24 cellular contexts compared by ENCODE assay signal in the genomic region with DNA sequence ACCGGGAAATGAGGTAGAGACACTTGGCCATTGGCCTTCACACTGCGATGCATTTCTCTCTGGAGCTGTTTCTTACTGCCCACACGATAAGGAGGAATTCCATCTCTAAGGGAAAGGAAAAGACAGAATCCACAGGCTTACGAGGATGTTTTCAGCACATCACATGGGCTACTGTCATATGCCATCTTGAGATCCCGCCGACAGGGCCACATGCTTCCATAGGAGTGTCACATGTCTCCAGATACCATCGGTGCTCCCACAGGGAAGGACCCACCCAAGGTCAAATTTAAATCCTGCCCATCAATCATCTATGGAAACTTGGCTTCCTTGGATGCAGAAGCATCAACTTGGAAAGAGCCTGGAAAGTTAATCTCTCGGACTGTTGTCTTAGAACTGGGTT. TPM values are rescaled to one million over a fixed set of nuclear protein-coding genes. Genes with fewer than 3 reads are reported as not detected.
DNase-seq lines count a peak whose midpoint lies in the region; ATAC-seq, FAIRE-seq and TF ChIP-seq lines count a peak whose summit lies in the region.
"Had no signal": no experiment of that assay in that cellular context is flagged by ENCODE, and none has a peak within 500 bp of the region (broad histone marks: within the 10 kb centered on the region; RNA-seq: fewer than 3 reads in every experiment).

No MANE protein-coding gene starts in this region.

- POLR2A ChIA-PET in CD4-positive, alpha-beta memory T cell (lab: Charles Lee; ENCODE audit: partially characterized antibody), result no interaction called here
- POLR2A ChIA-PET in K562 (lab: Yijun Ruan, JAX), result no interaction called here

- no TSS peak for BruUV-seq in K562 (replicated peaks; lab: Mats Ljungman, UMichigan)

- no peak for TF ChIP-seq CTCF in K562 (IDR thresholded peaks at IDR 0.05 in 2 of 3, conservative IDR thresholded peaks at IDR 0.05 in 1 of 3; ENCODE audit: insufficient read depth in 2 of 3, low read depth in 1 of 3, low read length in 3 of 3)
- TF ChIP-seq CTCF in mesothelial cell of epicardium (IDR thresholded peaks at IDR 0.05; ENCODE audit: unreplicated experiment), result no peak
- no peak for TF ChIP-seq CTCF in gastrocnemius medialis (IDR thresholded peaks at IDR 0.05 in 4 of 5, conservative IDR thresholded peaks at IDR 0.05 in 1 of 5)

- H3K4me2 ChIP-seq in K562 (ENCODE audit: insufficient read depth, low read length), result no peak overlapping the region

- H3K9ac ChIP-seq in K562 (ENCODE audit: insufficient read depth in 1 of 2, low read depth in 2 of 2, low read length in 2 of 2), result no peak overlapping the region

- ATAC-seq in K562, result no peak
- no peak for ATAC-seq in gastrocnemius medialis
- no peak for ATAC-seq in GM19455 (IDR thresholded peaks at IDR 0.05; ENCODE audit: unreplicated experiment)
- ATAC-seq in natural killer cell treated with Interleukin-12 subunit alpha and Interleukin-12 subunit beta and Interleukin-15 and Interleukin-18, amount 100 ng/mL, for 72 hours, result no peak
- no peak for ATAC-seq in HG02884 (IDR thresholded peaks at IDR 0.05; ENCODE audit: unreplicated experiment)

- no peak overlapping the region for H3K4me3 Mint-ChIP-seq in CD4-positive, alpha-beta memory T cell
- H3K4me3 Mint-ChIP-seq in mesothelial cell of epicardium, result no peak overlapping the region
- no peak overlapping the region for H3K4me3 Mint-ChIP-seq in natural killer cell treated with Interleukin-12 subunit alpha and Interleukin-12 subunit beta and Interleukin-15 and Interleukin-18, amount 100 ng/mL, for 72 hours

- no peaks in the 10 kb centered on the region for H3K9me3 ChIP-seq in CD4-positive, alpha-beta memory T cell (ENCODE audit: control insufficient read depth in 1 of 2, low read length in 2 of 2)
- no peaks in the 10 kb centered on the region for H3K9me3 ChIP-seq in K562 (replicated peaks; ENCODE audit: control insufficient read depth, insufficient read depth, low read depth, low read length)
- H3K9me3 ChIP-seq in gastrocnemius medialis, result no peaks in the 10 kb centered on the region
- H3K9me3 ChIP-seq: Peyer's patch, SJCRH30 had no signal

- CTCF ChIA-PET in CD4-positive, alpha-beta memory T cell (lab: Charles Lee; ENCODE audit: partially characterized antibody), result no interaction called here
- CTCF ChIA-PET in K562 (lab: Yijun Ruan, JAX; ENCODE audit: low intra/inter-chr PET ratio), result no interaction called here

- no peak for DNase-seq in CD4-positive, alpha-beta memory T cell
- no peak for DNase-seq in K562 (ENCODE audit: extremely low read depth in 1 of 4, low spot score in 3 of 4)
- no peak for DNase-seq in mesothelial cell of epicardium (ENCODE audit: low spot score in 2 of 2, unreplicated experiment in 2 of 2)
- no peak for DNase-seq in gastrocnemius medialis
- DNase-seq in natural killer cell treated with Interleukin-12 subunit alpha and Interleukin-12 subunit beta and Interleukin-15 and Interleukin-18, amount 100 ng/mL, for 72 hours (ENCODE audit: low spot score), result no peak
- DNase-seq: DMS53, GDM1, H7, IMR-90, Karpas-422, MV-4-11, NCI-H1105 treated with DMSO at 0.1 percent for 48 hours, NCI-H2081, NCI-H2171 treated with DMSO at 0.1 percent for 48 hours, NCI-H524 treated with DMSO at 0.1 percent for 48 hours, NCI-H82, SJCRH30 had no signal

- no peaks in the 10 kb centered on the region for H3K9me3 Mint-ChIP-seq in CD4-positive, alpha-beta memory T cell
- no peaks in the 10 kb centered on the region for H3K9me3 Mint-ChIP-seq in mesothelial cell of epicardium
- no peaks in the 10 kb centered on the region for H3K9me3 Mint-ChIP-seq in natural killer cell treated with Interleukin-12 subunit alpha and Interleukin-12 subunit beta and Interleukin-15 and Interleukin-18, amount 100 ng/mL, for 72 hours

- H3K27me3 Mint-ChIP-seq in CD4-positive, alpha-beta memory T cell, result no peaks in the 10 kb centered on the region
- no peaks in the 10 kb centered on the region for H3K27me3 Mint-ChIP-seq in mesothelial cell of epicardium (ENCODE audit: low read depth)
- H3K27me3 Mint-ChIP-seq in natural killer cell treated with Interleukin-12 subunit alpha and Interleukin-12 subunit beta and Interleukin-15 and Interleukin-18, amount 100 ng/mL, for 72 hours, result peaks cover 4 to 21% of the 10 kb centered on the region in 2 donors

- no peak for TF ChIP-seq EP300 in K562 (IDR thresholded peaks at IDR 0.05; ENCODE audit: low read length)

- no peak overlapping the region for H2AFZ ChIP-seq in K562 (ENCODE audit: low read depth, low read length)

- H3K27ac Mint-ChIP-seq in CD4-positive, alpha-beta memory T cell, result peak overlapping the region in 4 of 7 donors; percentile 1 to 79 (median 20)
- H3K27ac Mint-ChIP-seq in mesothelial cell of epicardium, result peak overlapping the region; percentile 56
- no peak overlapping the region for H3K27ac Mint-ChIP-seq in natural killer cell treated with Interleukin-12 subunit alpha and Interleukin-12 subunit beta and Interleukin-15 and Interleukin-18, amount 100 ng/mL, for 72 hours

- no peaks in the 10 kb centered on the region for H3K27me3 ChIP-seq in CD4-positive, alpha-beta memory T cell (ENCODE audit: insufficient read depth, low read length)
- no peaks in the 10 kb centered on the region; a peak in 1 of 5 replicates for H3K27me3 ChIP-seq in K562 (ENCODE audit: control insufficient read depth in 2 of 2, insufficient read depth in 2 of 2, low read length in 2 of 2)
- no peaks in the 10 kb centered on the region for H3K27me3 ChIP-seq in gastrocnemius medialis
- H3K27me3 ChIP-seq: Peyer's patch, SJCRH30 had no signal

- H3K79me2 ChIP-seq in K562 (ENCODE audit: control insufficient read depth, insufficient read depth, low read length), result peaks cover 35% of the 10 kb centered on the region

- H4K20me1 ChIP-seq in K562 (replicated peaks; ENCODE audit: control insufficient read depth, insufficient read depth, low read length), result no peaks in the 10 kb centered on the region

- in situ Hi-C loops in K562 (cut with MboI) (no loop called here), gastrocnemius medialis (cut with MboI; ENCODE audit: low sequenced_read_pairs in 4 of 4) (no loop called here)

- H3K4me1 ChIP-seq in CD4-positive, alpha-beta memory T cell (ENCODE audit: insufficient read depth, low read length), result peaks cover 22% of the 10 kb centered on the region
- H3K4me1 ChIP-seq in K562 (replicated peaks in 1 of 2; ENCODE audit: control insufficient read depth in 2 of 2, insufficient read depth in 2 of 2, low read length in 2 of 2), result peaks cover 0 to 18% of the 10 kb centered on the region in 2 experiments; a peak in 1 of 5 replicates
- H3K4me1 ChIP-seq in gastrocnemius medialis, result peaks cover 43 to 51% of the 10 kb centered on the region in 2 donors
- H3K4me1 ChIP-seq: SJCRH30 had no signal

- FAIRE-seq in K562 (lab: Jason Lieb, UNC), result no peak
- FAIRE-seq: A204.1, D721Med, HTR-8/SVneo had no signal

- TF ChIP-seq RAD21 in K562 (CRISPR knock-in tag; conservative IDR thresholded peaks at IDR 0.05 in 1 of 2, IDR thresholded peaks at IDR 0.05 in 1 of 2), result no peak

- no peaks in the 10 kb centered on the region for H3K9me1 ChIP-seq in K562 (ENCODE audit: control insufficient read depth, insufficient read depth, low read length)

- H3K36me3 ChIP-seq in CD4-positive, alpha-beta memory T cell (ENCODE audit: insufficient read depth, low read length), result peaks cover 33% of the 10 kb centered on the region
- H3K36me3 ChIP-seq in K562 (ENCODE audit: control insufficient read depth, insufficient read depth, low read length), result peaks cover 13% of the 10 kb centered on the region; the same call in 2 of the 3 replicates
- peaks cover 0 to 28% of the 10 kb centered on the region in 2 donors for H3K36me3 ChIP-seq in gastrocnemius medialis

- intact Hi-C loops in CD4-positive, alpha-beta memory T cell (cut with micrococcal nuclease), result no loop called here
- intact Hi-C loops in K562 (cut with micrococcal nuclease), result no loop called here
- intact Hi-C loops in gastrocnemius medialis (cut with DNase I; ENCODE audit: low total_unique reads), result no loop called here

- H3K4me1 Mint-ChIP-seq in CD4-positive, alpha-beta memory T cell, result peaks cover 24 to 52% (median 36%) of the 10 kb centered on the region in 4 donors
- peaks cover 52% of the 10 kb centered on the region for H3K4me1 Mint-ChIP-seq in mesothelial cell of epicardium
- H3K4me1 Mint-ChIP-seq in natural killer cell treated with Interleukin-12 subunit alpha and Interleukin-12 subunit beta and Interleukin-15 and Interleukin-18, amount 100 ng/mL, for 72 hours (ENCODE audit: low read depth in 2 of 2), result no peaks in the 10 kb centered on the region

- WGBS in K562 (ENCODE audit: insufficient coverage, low coverage, missing lambda C conversion rate), result 23% methylated on average over 8 of the region's 8 CpGs

- TF ChIP-seq POLR2A in K562 (conservative IDR thresholded peaks at IDR 0.05) (no peak), gastrocnemius medialis (IDR thresholded peaks at IDR 0.05) (no peak)

- H3K36me3 Mint-ChIP-seq in CD4-positive, alpha-beta memory T cell, result peaks cover 46 to 61% of the 10 kb centered on the region in 2 donors
- peaks cover 38% of the 10 kb centered on the region for H3K36me3 Mint-ChIP-seq in mesothelial cell of epicardium
- no peaks in the 10 kb centered on the region for H3K36me3 Mint-ChIP-seq in natural killer cell treated with Interleukin-12 subunit alpha and Interleukin-12 subunit beta and Interleukin-15 and Interleukin-18, amount 100 ng/mL, for 72 hours

- H3K4me3 ChIP-seq in CD4-positive, alpha-beta memory T cell (ENCODE audit: low read length in 2 of 2), result no peak overlapping the region
- H3K4me3 ChIP-seq in K562 (no peak overlapping the region), gastrocnemius medialis (no peak overlapping the region)
- H3K4me3 ChIP-seq: Peyer's patch, SJCRH30 had no signal

- no peak overlapping the region for H3K27ac ChIP-seq in CD4-positive, alpha-beta memory T cell (ENCODE audit: low read depth, low read length)
- H3K27ac ChIP-seq in K562 (ENCODE audit: extremely low read depth, low read depth, low read length) (no peak overlapping the region), gastrocnemius medialis (peak overlapping the region in 3 of 4 donors; percentile 18 to 44 (median 34))
- H3K27ac ChIP-seq: C4-2B, Peyer's patch, SJCRH30 had no signal

RNA-seq across cellular contexts. Expression of gene AXIN2, which starts 20.0 kb away (rescaled TPM):
- 10 to 100 TPM; 30.1 to 30.3 TPM for total RNA-seq in CD4-positive, alpha-beta memory T cell
- polyA plus RNA-seq in CD4-positive, alpha-beta memory T cell, result 10 to 100 TPM in 1 of 2 donors, 1 to 10 TPM in 1; 3.4 to 11.8 TPM
- 6.0 and 8.2 TPM in 2 replicates for total RNA-seq in K562 (2011; cell fraction: chromatin; rRNA removed; ENCODE audit: low replicate concordance)
- total RNA-seq in K562 (2011; cell fraction: nucleolus; rRNA removed), result 5.2 and 5.7 TPM in 2 replicates
- 2.6 and 3.2 TPM in 2 replicates for total RNA-seq in K562 (2011; cell fraction: nucleoplasm; rRNA removed)
- total RNA-seq in K562 (2014; rRNA removed) (2.3 and 3.3 TPM in 2 replicates), K562 (2014; rRNA removed; fragmentation: Illumina TruSeq; extraction: Trizol) (1.1 and 1.5 TPM in 2 replicates), K562 (2015; rRNA removed; fragmentation: Illumina TruSeq; extraction: Trizol) (1.4 and 1.8 TPM in 2 replicates), K562 (2021) (2.4 and 2.8 TPM in 2 replicates), mesothelial cell of epicardium (84.6 to 88.7 TPM (median 87.8 TPM) in 3 replicates), gastrocnemius medialis (10 to 100 TPM in 3 of 4 donors, 1 to 10 TPM in 1; 9.9 to 27.2 (median 17.9) TPM)
- polyA plus RNA-seq in K562 (2011; rRNA removed) (0.54 and 1.1 TPM in 2 replicates), K562 (2014; fragmentation: Illumina TruSeq; extraction: Trizol) (1.2 and 1.7 TPM in 2 replicates), K562 (2014; fragmentation: Nextera tagmentation; extraction: Ambion mirVana) (under 1 TPM; 0.21 to 0.31 TPM), K562 (2014; rRNA removed) (1.2 and 1.6 TPM in 2 replicates)
- 0.32 and 1.3 TPM in 2 replicates for polyA plus RNA-seq in K562 (2011; cell fraction: cytosol; rRNA removed)
- 1.2 and 4.5 TPM in 2 replicates for polyA plus RNA-seq in K562 (2011; cell fraction: nucleus; rRNA removed)
- polyA plus RNA-seq in K562 (2012), result 1.3 and 1.4 TPM in 2 replicates
- polyA minus RNA-seq in K562 (2011; rRNA and poly(A)+ RNA removed), result 1.5 and 1.9 TPM in 2 replicates
- polyA minus RNA-seq in K562 (2011; cell fraction: cytosol; rRNA and poly(A)+ RNA removed), result 0.57 TPM in 1 of 2 replicates, not detected in the other
- 2.2 and 3.9 TPM in 2 replicates for polyA minus RNA-seq in K562 (2011; cell fraction: nucleus; rRNA and poly(A)+ RNA removed)
- under 1 TPM; 0.55 to 0.95 TPM for total RNA-seq in natural killer cell treated with Interleukin-12 subunit alpha and Interleukin-12 subunit beta and Interleukin-15 and Interleukin-18, amount 100 ng/mL, for 72 hours

Comparison
In these comparisons a context has a peak if more than half of its experiments do, and no peak if none do; other contexts are left out.
1. H3K27ac ChIP-seq: peak in gastrocnemius medialis (3 of 4); none in CD4-positive, alpha-beta memory T cell (single experiment) and K562 (single experiment).
2. H3K27ac Mint-ChIP-seq: peak in CD4-positive, alpha-beta memory T cell (4 of 7) and mesothelial cell of epicardium (single experiment); none in natural killer cell treated with Interleukin-12 subunit alpha and Interleukin-12 subunit beta and Interleukin-15 and Interleukin-18, amount 100 ng/mL, for 72 hours (0 of 2).